28 cellular contexts compared by ENCODE assay signal in genomic region chr16:53666816-53667415, GRCh38. TPM values are rescaled to one million over a fixed set of nuclear protein-coding genes. Genes with fewer than 3 reads are reported as not detected.
A peak's percentile ranks its signal among the peaks of the same experiment; 100 is the strongest.
DNase-seq lines count a peak whose midpoint lies in the region; ATAC-seq and TF ChIP-seq lines count a peak whose summit lies in the region.
"Had no signal": no experiment of that assay in that cellular context is flagged by ENCODE, and none has a peak within 500 bp of the region (broad histone marks: within the 10 kb centered on the region; RNA-seq: fewer than 3 reads in every experiment).

No MANE protein-coding gene starts in this region.

- H3K4me2 ChIP-seq in osteoblast (ENCODE audit: insufficient read depth, low read length): peak overlapping the region; percentile 15
- H3K4me2 ChIP-seq: KMS-11, PC-9 had no signal

- H3K4me3 ChIP-seq in BJ (ENCODE audit: low read depth, low read length) (no peak overlapping the region), HAP-1 (no peak overlapping the region), osteoblast (ENCODE audit: insufficient read depth, low read length) (no peak overlapping the region)
- H3K4me3 ChIP-seq: esophagus squamous epithelium, pancreas, PC-9, upper lobe of right lung had no signal

- ATAC-seq in HG03039 (IDR thresholded peaks at IDR 0.05; ENCODE audit: unreplicated experiment): no peak
- ATAC-seq: pancreas, upper lobe of right lung had no signal

- CTCF ChIA-PET in BJ (lab: Yijun Ruan, JAX): interaction anchor here (0.6 kb wide), 1 partner anchor 23 kb away, joined by 4 read pairs; no protein-coding TSS in a partner anchor

- TF ChIP-seq CTCF in BJ (IDR thresholded peaks at IDR 0.05; ENCODE audit: insufficient read depth, low read depth, low read length) (no peak), osteoblast (IDR thresholded peaks at IDR 0.05; ENCODE audit: extremely low read depth, low read depth, low read length) (no peak)

- H3K79me2 ChIP-seq in osteoblast (ENCODE audit: insufficient read depth, low read length): no peaks in the 10 kb centered on the region

- H3K4me1 ChIP-seq in HAP-1: peaks cover 22% of the 10 kb centered on the region
- H3K4me1 ChIP-seq in osteoblast (ENCODE audit: insufficient read depth, low read length): peaks cover 53% of the 10 kb centered on the region
- H3K4me1 ChIP-seq: esophagus squamous epithelium, pancreas, upper lobe of right lung had no signal

- no peaks in the 10 kb centered on the region for H3K27me3 ChIP-seq in BJ (ENCODE audit: control insufficient read depth, insufficient read depth, low read length)
- H3K27me3 ChIP-seq in HAP-1 (ENCODE audit: low read depth): no peaks in the 10 kb centered on the region
- H3K27me3 ChIP-seq in osteoblast (ENCODE audit: insufficient read depth, low read length): no peaks in the 10 kb centered on the region
- H3K27me3 ChIP-seq: brain microvascular endothelial cell, esophagus squamous epithelium, pancreas, upper lobe of right lung had no signal

- no peaks in the 10 kb centered on the region for H4K20me1 ChIP-seq in osteoblast (ENCODE audit: insufficient read depth, low read length)

- H3K27ac ChIP-seq in osteoblast (ENCODE audit: low read depth, low read length): peak overlapping the region; percentile 93
- H3K27ac ChIP-seq: brain microvascular endothelial cell, esophagus squamous epithelium, KMS-11, pancreas, PC-9, upper lobe of right lung had no signal

- peak; percentile 35 for DNase-seq in BJ (ENCODE audit: low read depth)
- peak; percentile 33 to 79 for DNase-seq in HAP-1 (ENCODE audit: low spot score in 2 of 2)
- DNase-seq in astrocyte of the hippocampus (ENCODE audit: low read depth, low spot score): peak; percentile 15
- DNase-seq in osteoblast (ENCODE audit: insufficient read length, low spot score, missing footprints): no peak
- no peak for DNase-seq in SKM-1 treated with dmso at 0.1 percent for 144 hours (lab: John Stamatoyannopoulos, UW; ENCODE audit: unreplicated experiment)
- no peak for DNase-seq in AML-193 (lab: John Stamatoyannopoulos, UW)
- DNase-seq in SKM-1 (lab: John Stamatoyannopoulos, UW; ENCODE audit: unreplicated experiment): no peak
- DNase-seq: activated CD4-positive, alpha-beta memory T cell treated with anti-CD3 and anti-CD28 coated beads, Interleukin-2, amount 10 ng/mL, durations not matched to agents 7 days and 5 days; activated CD8-positive, alpha-beta memory T cell treated with anti-CD3 and anti-CD28 coated beads, Interleukin-2, amount 50 U/mL, for 4 hours; activated naive CD4-positive, alpha-beta T cell; brain microvascular endothelial cell; CD4-positive, alpha-beta T cell; cerebellar nuclear complex; esophagus squamous epithelium; hypothalamus; NCI-H1417 treated with DMSO at 0.1 percent for 48 hours; NCI-H2081 treated with DMSO at 0.1 percent for 48 hours; NCI-H2227 treated with DMSO at 0.1 percent for 48 hours; NCI-H526 treated with DMSO at 0.1 percent for 48 hours; pancreas; retina; Right ventricle myocardium superior; small intestine; stimulated activated naive CD4-positive, alpha-beta T cell treated with Interleukin-2 at 50 U/mL for 16 hours; upper lobe of right lung had no signal

- H3K9me3 ChIP-seq in HAP-1 (no peaks in the 10 kb centered on the region), osteoblast (ENCODE audit: low read depth, low read length) (no peaks in the 10 kb centered on the region)
- H3K9me3 ChIP-seq: esophagus squamous epithelium, pancreas, upper lobe of right lung had no signal

- H2AFZ ChIP-seq in osteoblast (ENCODE audit: low read length): no peak overlapping the region
- H2AFZ ChIP-seq: PC-9 had no signal

- H3K36me3 ChIP-seq in BJ (ENCODE audit: control insufficient read depth, insufficient read depth, low read length) (no peaks in the 10 kb centered on the region), HAP-1 (replicated peaks) (no peaks in the 10 kb centered on the region), osteoblast (ENCODE audit: insufficient read depth, low read length) (no peaks in the 10 kb centered on the region)
- H3K36me3 ChIP-seq: brain microvascular endothelial cell, esophagus squamous epithelium, pancreas, upper lobe of right lung had no signal

- POLR2A ChIA-PET in BJ (lab: Charles Lee): no interaction called here

- in situ Hi-C loops in HAP-1 (cut with MboI; ENCODE audit: low sequenced_read_pairs): no loop called here

RNA-seq across cellular contexts. Expression of gene RPGRIP1L, which starts 36.7 kb away (rescaled TPM):
- polyA plus RNA-seq in BJ (2011; rRNA removed): 5.0 and 8.3 TPM in 2 replicates
- polyA minus RNA-seq in BJ (2011; rRNA and poly(A)+ RNA removed): 6.7 and 8.3 TPM in 2 replicates
- total RNA-seq in osteoblast: 14.1 TPM in 2 replicates

RNA-seq across cellular contexts. Expression of gene FTO, which starts 37.0 kb away (rescaled TPM):
- polyA plus RNA-seq in BJ (2011; rRNA removed): 86.3 and 95.2 TPM in 2 replicates
- polyA minus RNA-seq in BJ (2011; rRNA and poly(A)+ RNA removed): 76.8 and 85.3 TPM in 2 replicates
- 142 and 152 TPM in 2 replicates for total RNA-seq in osteoblast

Comparison
In these comparisons a context has a peak if more than half of its experiments do, and no peak if none do; other contexts are left out.
1. DNase-seq: peak in BJ (single experiment), HAP-1 (2 of 2) and astrocyte of the hippocampus (single experiment); none in osteoblast (single experiment), SKM-1 treated with dmso at 0.1 percent for 144 hours (single experiment), AML-193 (0 of 2) and SKM-1 (single experiment).